34 cellular contexts compared by ENCODE assay signal in the genomic region with DNA sequence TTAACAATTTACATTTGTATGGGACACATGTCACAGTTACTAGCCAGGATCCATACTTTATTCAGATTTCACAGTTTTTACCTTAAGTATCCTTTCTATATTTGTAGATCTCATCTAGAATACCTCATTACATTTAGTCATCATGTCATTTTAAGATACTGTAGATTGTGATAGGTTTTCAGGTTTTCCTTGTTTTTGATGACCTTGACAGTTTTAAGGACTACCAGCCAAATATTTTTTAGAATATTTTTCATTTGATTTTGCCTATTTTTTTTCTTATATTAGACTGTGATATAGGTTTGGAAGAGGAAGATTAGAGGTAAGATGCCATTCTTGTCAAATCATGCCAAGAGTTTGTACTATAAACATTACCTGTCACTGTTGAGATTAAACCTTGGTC.
DNase-seq lines count a peak whose midpoint lies in the region; ATAC-seq, FAIRE-seq and TF ChIP-seq lines count a peak whose summit lies in the region.
"Had no signal": no experiment of that assay in that cellular context is flagged by ENCODE, and none has a peak within 500 bp of the region (broad histone marks: within the 10 kb centered on the region; RNA-seq: fewer than 3 reads in every experiment).

No MANE protein-coding gene starts in this region.

- CTCF ChIA-PET in HepG2 (lab: Yijun Ruan, JAX; ENCODE audit: low intra/inter-chr PET ratio, low total read pairs): no interaction called here
- CTCF ChIA-PET in A549 (lab: Yijun Ruan, JAX): no interaction called here
- CTCF ChIA-PET in IMR-90 (lab: Yijun Ruan, JAX): no interaction called here
- CTCF ChIA-PET in K562 (lab: Yijun Ruan, JAX; ENCODE audit: low intra/inter-chr PET ratio): no interaction called here

- H4K91ac ChIP-seq in IMR-90 (ENCODE audit: insufficient read depth, low read depth, low read length): no peak overlapping the region

- no peak overlapping the region for H3K27ac ChIP-seq in HepG2 (ENCODE audit: extremely low read length, insufficient read depth, low read length)
- H3K27ac ChIP-seq in right lobe of liver: no peak overlapping the region
- H3K27ac ChIP-seq in A549: no peak overlapping the region
- H3K27ac ChIP-seq in IMR-90 (ENCODE audit: insufficient read depth, low read length): no peak overlapping the region
- H3K27ac ChIP-seq in K562 (ENCODE audit: extremely low read depth, low read depth, low read length): no peak overlapping the region
- no peak overlapping the region for H3K27ac ChIP-seq in osteoblast (ENCODE audit: low read depth, low read length)
- H3K27ac ChIP-seq: 22Rv1; BLaER1; BLaER1 treated with 17β-estradiol and CSF1 and Interleukin-3, amounts not matched to agents 10 nM and 100 nM; C4-2B had no signal

- no peak overlapping the region for H2AK9ac ChIP-seq in IMR-90 (replicated peaks; ENCODE audit: low read depth, low read length, poor library complexity)

- H3K9me1 ChIP-seq in IMR-90 (ENCODE audit: insufficient read depth, low read length) (no peaks in the 10 kb centered on the region), K562 (ENCODE audit: control insufficient read depth, insufficient read depth, low read length) (no peaks in the 10 kb centered on the region)

- no peak overlapping the region for H2BK5ac ChIP-seq in IMR-90 (ENCODE audit: low read depth, low read length, poor library complexity, severe bottlenecking)

- H3K9me3 ChIP-seq in HepG2 (ENCODE audit: low read length) (no peaks in the 10 kb centered on the region), right lobe of liver (no peaks in the 10 kb centered on the region), A549 (no peaks in the 10 kb centered on the region), IMR-90 (ENCODE audit: control insufficient read depth, insufficient read depth, low read length) (peaks cover 2% of the 10 kb centered on the region; the same call in 1 of the 2 replicates), K562 (replicated peaks; ENCODE audit: control insufficient read depth, insufficient read depth, low read depth, low read length) (peaks cover 2% of the 10 kb centered on the region; the same call in 1 of the 2 replicates), osteoblast (ENCODE audit: low read depth, low read length) (no peaks in the 10 kb centered on the region)
- H3K9me3 ChIP-seq: BE2C; BLaER1; BLaER1 treated with 17β-estradiol and CSF1 and Interleukin-3, amounts not matched to agents 10 nM and 100 nM; Caco-2 had no signal

- TF ChIP-seq CTCF in HepG2 (CRISPR knock-in tag; IDR thresholded peaks at IDR 0.05) (no peak), right lobe of liver (IDR thresholded peaks at IDR 0.05) (no peak), A549 (IDR thresholded peaks at IDR 0.05) (no peak), IMR-90 (conservative IDR thresholded peaks at IDR 0.05; ENCODE audit: low read depth, low read length) (no peak), K562 (IDR thresholded peaks at IDR 0.05 in 2 of 3, conservative IDR thresholded peaks at IDR 0.05 in 1 of 3; ENCODE audit: insufficient read depth in 2 of 3, low read depth in 1 of 3, low read length in 3 of 3) (no peak), osteoblast (IDR thresholded peaks at IDR 0.05; ENCODE audit: extremely low read depth, low read depth, low read length) (no peak)

- no peak overlapping the region for H3K14ac ChIP-seq in IMR-90 (replicated peaks; ENCODE audit: low read depth, low read length)

- dilution Hi-C loops in IMR-90 (cut with HindIII; ENCODE audit: low sequenced_read_pairs, unreplicated experiment): no loop called here

- H3K18ac ChIP-seq in IMR-90 (ENCODE audit: low read depth, low read length): no peak overlapping the region

- no peaks in the 10 kb centered on the region for H3K27me3 ChIP-seq in HepG2 (ENCODE audit: control insufficient read depth in 1 of 2, insufficient read depth in 2 of 2, low read length in 2 of 2)
- no peaks in the 10 kb centered on the region for H3K27me3 ChIP-seq in right lobe of liver
- H3K27me3 ChIP-seq in IMR-90 (ENCODE audit: control insufficient read depth, insufficient read depth, low read length): no peaks in the 10 kb centered on the region
- H3K27me3 ChIP-seq in K562 (ENCODE audit: control insufficient read depth in 2 of 2, insufficient read depth in 2 of 2, low read length in 2 of 2): no peaks in the 10 kb centered on the region
- H3K27me3 ChIP-seq in osteoblast (ENCODE audit: insufficient read depth, low read length): no peaks in the 10 kb centered on the region
- H3K27me3 ChIP-seq: BE2C; BLaER1; BLaER1 treated with 17β-estradiol and CSF1 and Interleukin-3, amounts not matched to agents 10 nM and 100 nM had no signal

- H3K9ac ChIP-seq in HepG2 (ENCODE audit: insufficient read depth, low read depth, low read length) (no peak overlapping the region), IMR-90 (ENCODE audit: low read depth, low read length) (no peak overlapping the region), K562 (ENCODE audit: insufficient read depth in 1 of 2, low read depth in 2 of 2, low read length in 2 of 2) (no peak overlapping the region)
- H3K9ac ChIP-seq: BLaER1; BLaER1 treated with 17β-estradiol and CSF1 and Interleukin-3, amounts not matched to agents 10 nM and 100 nM had no signal

- intact Hi-C loops in HepG2 (cut with micrococcal nuclease; ENCODE audit: unreplicated experiment) (no loop called here), right lobe of liver (cut with DNase I) (no loop called here), IMR-90 (cut with micrococcal nuclease) (no loop called here), K562 (cut with micrococcal nuclease) (no loop called here)

- DNase-seq in HepG2 (ENCODE audit: low spot score) (no peak), right lobe of liver (no peak), A549 (ENCODE audit: low read depth in 1 of 2, low spot score in 1 of 2) (no peak), IMR-90 (no peak), K562 (ENCODE audit: extremely low read depth in 1 of 4, low spot score in 3 of 4) (no peak), activated gamma-delta T cell (lab: John Stamatoyannopoulos, UW) (no peak), osteoblast (ENCODE audit: insufficient read length, low spot score, missing footprints) (no peak), retina (no peak)
- DNase-seq: 8988T; ACHN; AML-193; BE2C; C1 segment of cervical spinal cord; Caco-2; Calu3; CD4-positive, alpha-beta memory T cell; CD4-positive, alpha-beta T cell; CD4-positive, CD25-positive, alpha-beta regulatory T cell; CD8-positive, alpha-beta memory T cell; CD8-positive, alpha-beta T cell; COR-L47; DMS 273 treated with DMSO at 0.1 percent for 48 hours; DMS153; DMS53; DMS79; DMS79 treated with DMSO at 0.1 percent for 48 hours; DND-41; EL had no signal

- H3K23ac ChIP-seq in IMR-90 (ENCODE audit: low read depth, low read length): no peak overlapping the region

- TF ChIP-seq POLR2A in HepG2 (IDR thresholded peaks at IDR 0.05; ENCODE audit: insufficient read depth in 1 of 2, low read depth in 2 of 2, low read length in 2 of 2) (no peak), right lobe of liver (IDR thresholded peaks at IDR 0.05) (no peak), A549 (IDR thresholded peaks at IDR 0.05; ENCODE audit: low read length) (no peak), IMR-90 (IDR thresholded peaks at IDR 0.05; ENCODE audit: low read depth, low read length) (no peak), K562 (conservative IDR thresholded peaks at IDR 0.05) (no peak)

- H2AK5ac ChIP-seq in IMR-90 (ENCODE audit: low read depth, low read length): no peak overlapping the region

- H3K4me1 ChIP-seq in HepG2 (ENCODE audit: insufficient read depth, low read length) (no peaks in the 10 kb centered on the region), right lobe of liver (no peaks in the 10 kb centered on the region), A549 (no peaks in the 10 kb centered on the region), IMR-90 (ENCODE audit: control insufficient read depth, insufficient read depth, low read length) (no peaks in the 10 kb centered on the region), K562 (replicated peaks in 1 of 2; ENCODE audit: control insufficient read depth in 2 of 2, insufficient read depth in 2 of 2, low read length in 2 of 2) (no peaks in the 10 kb centered on the region), osteoblast (ENCODE audit: insufficient read depth, low read length) (no peaks in the 10 kb centered on the region)
- H3K4me1 ChIP-seq: BE2C; BLaER1; BLaER1 treated with 17β-estradiol and CSF1 and Interleukin-3, amounts not matched to agents 10 nM and 100 nM; Caco-2 had no signal

- H3K36me3 ChIP-seq in HepG2 (replicated peaks in 1 of 2; ENCODE audit: control insufficient read depth in 1 of 2, insufficient read depth in 2 of 2, low read length in 2 of 2) (no peaks in the 10 kb centered on the region), right lobe of liver (no peaks in the 10 kb centered on the region), IMR-90 (ENCODE audit: control insufficient read depth, insufficient read depth, low read length) (no peaks in the 10 kb centered on the region), K562 (ENCODE audit: control insufficient read depth, insufficient read depth, low read length) (no peaks in the 10 kb centered on the region), osteoblast (ENCODE audit: insufficient read depth, low read length) (no peaks in the 10 kb centered on the region)
- H3K36me3 ChIP-seq: BE2C; BLaER1; BLaER1 treated with 17β-estradiol and CSF1 and Interleukin-3, amounts not matched to agents 10 nM and 100 nM had no signal

- no peak for TF ChIP-seq RAD21 in HepG2 (CRISPR knock-in tag; IDR thresholded peaks at IDR 0.05)
- no peak for TF ChIP-seq RAD21 in A549 (conservative IDR thresholded peaks at IDR 0.05 in 1 of 2, IDR thresholded peaks at IDR 0.05 in 1 of 2)
- TF ChIP-seq RAD21 in IMR-90 (IDR thresholded peaks at IDR 0.05; ENCODE audit: low read length): no peak
- no peak for TF ChIP-seq RAD21 in K562 (CRISPR knock-in tag; conservative IDR thresholded peaks at IDR 0.05 in 1 of 2, IDR thresholded peaks at IDR 0.05 in 1 of 2)

- no peak overlapping the region for H2BK20ac ChIP-seq in IMR-90 (ENCODE audit: low read depth, low read length)

- no peak overlapping the region for H4K5ac ChIP-seq in IMR-90 (ENCODE audit: low read depth, low read length)

- no peaks in the 10 kb centered on the region for H3K79me2 ChIP-seq in HepG2 (ENCODE audit: insufficient read depth, low read length)
- no peaks in the 10 kb centered on the region for H3K79me2 ChIP-seq in K562 (ENCODE audit: control insufficient read depth, insufficient read depth, low read length)
- no peaks in the 10 kb centered on the region for H3K79me2 ChIP-seq in osteoblast (ENCODE audit: insufficient read depth, low read length)

- H3K4me3 ChIP-seq in HepG2 (replicated peaks in 1 of 3; ENCODE audit: insufficient read depth in 1 of 3, low read depth in 2 of 3, low read length in 3 of 3) (no peak overlapping the region), right lobe of liver (no peak overlapping the region), A549 (no peak overlapping the region), IMR-90 (ENCODE audit: insufficient read depth, low read depth, low read length) (no peak overlapping the region), K562 (no peak overlapping the region), osteoblast (ENCODE audit: insufficient read depth, low read length) (no peak overlapping the region)
- H3K4me3 ChIP-seq: BLaER1; BLaER1 treated with 17β-estradiol and CSF1 and Interleukin-3, amounts not matched to agents 10 nM and 100 nM had no signal

- H4K20me1 ChIP-seq in HepG2 (ENCODE audit: insufficient read depth, low read length): no peaks in the 10 kb centered on the region
- H4K20me1 ChIP-seq in IMR-90 (ENCODE audit: insufficient read depth, low read length): no peaks in the 10 kb centered on the region
- H4K20me1 ChIP-seq in K562 (replicated peaks; ENCODE audit: control insufficient read depth, insufficient read depth, low read length): no peaks in the 10 kb centered on the region
- no peaks in the 10 kb centered on the region for H4K20me1 ChIP-seq in osteoblast (ENCODE audit: insufficient read depth, low read length)
- H4K20me1 ChIP-seq: BLaER1; BLaER1 treated with 17β-estradiol and CSF1 and Interleukin-3, amounts not matched to agents 10 nM and 100 nM had no signal

- POLR2A ChIA-PET in HepG2 (lab: Yijun Ruan, JAX): no interaction called here
- POLR2A ChIA-PET in A549 (lab: Yijun Ruan, JAX): no interaction called here
- POLR2A ChIA-PET in IMR-90 (lab: Charles Lee; ENCODE audit: unreplicated experiment): no interaction called here
- POLR2A ChIA-PET in K562 (lab: Yijun Ruan, JAX): no interaction called here

- H3K4ac ChIP-seq in IMR-90 (ENCODE audit: low read depth, low read length): no peak overlapping the region

- in situ Hi-C loops in HepG2 (cut with HindIII; ENCODE audit: extremely low pct_ligation_motif_present, low pct_unique_long_range_greater_than_20kb) (no loop called here), IMR-90 (cut with MboI; ENCODE audit: low sequenced_read_pairs) (no loop called here), K562 (cut with MboI) (no loop called here)

- H3K56ac ChIP-seq in IMR-90 (ENCODE audit: extremely low read depth, insufficient read depth, low read length): no peak overlapping the region

- BruUV-seq in HepG2 (replicated peaks; lab: Mats Ljungman, UMichigan) (no TSS peak), IMR-90 (replicated peaks; lab: Mats Ljungman, UMichigan) (no TSS peak), K562 (replicated peaks; lab: Mats Ljungman, UMichigan) (no TSS peak)

- no peak overlapping the region for H4K8ac ChIP-seq in IMR-90 (ENCODE audit: low read depth in 2 of 2, low read length in 2 of 2)

- ATAC-seq in HepG2 (no peak), right lobe of liver (no peak), A549 (no peak), IMR-90 (ENCODE audit: low read depth) (no peak), K562 (no peak)
- ATAC-seq: CD8-positive, alpha-beta T cell had no signal

- no peak overlapping the region for H2BK120ac ChIP-seq in IMR-90 (ENCODE audit: low read depth, low read length)

- H3K4me2 ChIP-seq in HepG2 (ENCODE audit: low read depth, low read length) (no peak overlapping the region), A549 (no peak overlapping the region), IMR-90 (ENCODE audit: low read depth, low read length) (no peak overlapping the region), K562 (ENCODE audit: insufficient read depth, low read length) (no peak overlapping the region), osteoblast (ENCODE audit: insufficient read depth, low read length) (no peak overlapping the region)
- H3K4me2 ChIP-seq: BLaER1; BLaER1 treated with 17β-estradiol and CSF1 and Interleukin-3, amounts not matched to agents 10 nM and 100 nM had no signal

- no peak overlapping the region for H2BK15ac ChIP-seq in IMR-90 (ENCODE audit: low read depth, low read length)

- H2AFZ ChIP-seq in HepG2 (ENCODE audit: low read length) (peak overlapping the region; percentile 36), IMR-90 (replicated peaks; ENCODE audit: low read length, poor library complexity) (no peak overlapping the region), K562 (ENCODE audit: low read depth, low read length) (no peak overlapping the region), osteoblast (ENCODE audit: low read length) (no peak overlapping the region)

- H3K79me1 ChIP-seq in IMR-90 (ENCODE audit: low read depth in 1 of 2, low read length in 2 of 2): no peaks in the 10 kb centered on the region

- FAIRE-seq in HepG2 (lab: Jason Lieb, UNC) (no peak), A549 (lab: Jason Lieb, UNC) (no peak), K562 (lab: Jason Lieb, UNC) (no peak)
- FAIRE-seq: A204.1, D721Med had no signal

- TF ChIP-seq EP300 in HepG2 (IDR thresholded peaks at IDR 0.05; ENCODE audit: low read depth in 2 of 2, low read length in 2 of 2) (no peak), HepG2 (CRISPR knock-in tag; IDR thresholded peaks at IDR 0.05; ENCODE audit: borderline replicate concordance) (no peak), A549 (IDR thresholded peaks at IDR 0.05) (no peak), K562 (IDR thresholded peaks at IDR 0.05; ENCODE audit: low read length) (no peak)
